Comparison of ENCODE assay signal across 19 cellular contexts in genomic region chr9:13992136-13992798, GRCh38.
DNase-seq lines count a peak whose midpoint lies in the region; ATAC-seq lines count a peak whose summit lies in the region.
"Had no signal": no experiment of that assay in that cellular context is flagged by ENCODE, and none has a peak within 500 bp of the region (broad histone marks: within the 10 kb centered on the region; RNA-seq: fewer than 3 reads in every experiment).

No MANE protein-coding gene starts in this region.

- no peaks in the 10 kb centered on the region for H3K27me3 ChIP-seq in right cardiac atrium (ENCODE audit: control insufficient read depth, insufficient read depth)
- H3K27me3 ChIP-seq: Peyer's patch, upper lobe of left lung had no signal

- H3K27ac Mint-ChIP-seq in T-helper 2 cell treated with Interferon-gamma antibody and Interleukin-4, amounts not matched to agents 5 μg/mL and 100 μg/mL, for 36 hours: no peak overlapping the region
- H3K27ac Mint-ChIP-seq: activated CD4-positive, alpha-beta T cell treated with anti-CD3 and anti-CD28 coated beads for 36 hours; CD4-positive, alpha-beta T cell; effector memory CD8-positive, alpha-beta T cell; stimulated activated naive CD8-positive, alpha-beta T cell treated with anti-CD3 and anti-CD28 coated beads, Interleukin-15, Interleukin-2, amounts not matched to agents 100 ng/mL and 50 ng/mL, for 24 hours had no signal

- H3K4me1 ChIP-seq in right cardiac atrium (ENCODE audit: control insufficient read depth, insufficient read depth, low read length): no peaks in the 10 kb centered on the region
- H3K4me1 ChIP-seq: Peyer's patch, upper lobe of left lung had no signal

- H3K9me3 ChIP-seq in right cardiac atrium (ENCODE audit: control insufficient read depth, low read length): no peaks in the 10 kb centered on the region
- H3K9me3 ChIP-seq: Peyer's patch, upper lobe of left lung had no signal

- no peaks in the 10 kb centered on the region for H3K36me3 Mint-ChIP-seq in T-helper 2 cell treated with Interferon-gamma antibody and Interleukin-4, amounts not matched to agents 5 μg/mL and 100 μg/mL, for 36 hours (ENCODE audit: low read depth)

- no peak overlapping the region for H3K4me3 ChIP-seq in right cardiac atrium (ENCODE audit: low read length)
- H3K4me3 ChIP-seq: Peyer's patch, upper lobe of left lung had no signal

- H3K4me3 Mint-ChIP-seq in T-helper 2 cell treated with Interferon-gamma antibody and Interleukin-4, amounts not matched to agents 5 μg/mL and 100 μg/mL, for 36 hours: no peak overlapping the region
- H3K4me3 Mint-ChIP-seq: activated CD4-positive, alpha-beta T cell treated with anti-CD3 and anti-CD28 coated beads for 36 hours; CD4-positive, alpha-beta T cell; effector memory CD8-positive, alpha-beta T cell; stimulated activated naive CD8-positive, alpha-beta T cell treated with anti-CD3 and anti-CD28 coated beads, Interleukin-15, Interleukin-2, amounts not matched to agents 100 ng/mL and 50 ng/mL, for 24 hours had no signal

- intact Hi-C loops in right cardiac atrium (cut with DNase I) (loop anchor here in 1 of 4 donors (10.0 kb wide), 1 partner anchor 57 kb away; no protein-coding TSS in a partner anchor), left cardiac atrium (cut with DNase I) (no loop called here)

- WGBS in right cardiac atrium: 67% methylated on average over 4 of the region's 4 CpGs

- ATAC-seq in right cardiac atrium (peak; percentile 60 to 87), left cardiac atrium (no peak), GM19463 (IDR thresholded peaks at IDR 0.05; ENCODE audit: unreplicated experiment) (no peak)
- ATAC-seq: activated CD4-positive, alpha-beta T cell treated with anti-CD3 and anti-CD28 coated beads for 36 hours; effector memory CD8-positive, alpha-beta T cell; SK-N-SH treated with all-trans-retinoic acid at 6 μM for 48 hours had no signal

- H3K4me1 Mint-ChIP-seq in T-helper 2 cell treated with Interferon-gamma antibody and Interleukin-4, amounts not matched to agents 5 μg/mL and 100 μg/mL, for 36 hours (ENCODE audit: low read depth): no peaks in the 10 kb centered on the region
- H3K4me1 Mint-ChIP-seq: activated CD4-positive, alpha-beta T cell treated with anti-CD3 and anti-CD28 coated beads for 36 hours had no signal

- H3K27me3 Mint-ChIP-seq in T-helper 2 cell treated with Interferon-gamma antibody and Interleukin-4, amounts not matched to agents 5 μg/mL and 100 μg/mL, for 36 hours (ENCODE audit: low read depth): no peaks in the 10 kb centered on the region
- H3K27me3 Mint-ChIP-seq: activated CD4-positive, alpha-beta T cell treated with anti-CD3 and anti-CD28 coated beads for 36 hours; CD4-positive, alpha-beta T cell; effector memory CD8-positive, alpha-beta T cell; stimulated activated naive CD8-positive, alpha-beta T cell treated with anti-CD3 and anti-CD28 coated beads, Interleukin-15, Interleukin-2, amounts not matched to agents 100 ng/mL and 50 ng/mL, for 24 hours had no signal

- H3K9me3 Mint-ChIP-seq in T-helper 2 cell treated with Interferon-gamma antibody and Interleukin-4, amounts not matched to agents 5 μg/mL and 100 μg/mL, for 36 hours: peaks cover 7% of the 10 kb centered on the region

- DNase-seq in right cardiac atrium: no peak
- no peak for DNase-seq in left cardiac atrium
- peak; percentile 71 for DNase-seq in amniotic epithelial cell (ENCODE audit: low read depth)
- DNase-seq in left kidney (ENCODE audit: low read depth, low spot score): peak; percentile 4
- no peak for DNase-seq in T-helper 2 cell treated with Interferon-gamma antibody and Interleukin-4, amounts not matched to agents 5 μg/mL and 100 μg/mL, for 36 hours (ENCODE audit: low spot score)
- no peak for DNase-seq in NCI-H510A (lab: John Stamatoyannopoulos, UW)
- no peak for DNase-seq in COLO668 (lab: John Stamatoyannopoulos, UW; ENCODE audit: unreplicated experiment)
- DNase-seq: activated CD4-positive, alpha-beta T cell treated with anti-CD3 and anti-CD28 coated beads for 36 hours; CD4-positive, alpha-beta T cell; central memory CD4-positive, alpha-beta T cell; effector memory CD8-positive, alpha-beta T cell; NCI-H2029; NCI-H82; Peyer's patch; T1000; upper lobe of left lung had no signal

- H3K27ac ChIP-seq in right cardiac atrium (ENCODE audit: low read length): no peak overlapping the region
- H3K27ac ChIP-seq: Peyer's patch, upper lobe of left lung had no signal

Comparison
In these comparisons a context has a peak if more than half of its experiments do, and no peak if none do; other contexts are left out.
1. ATAC-seq: peak in right cardiac atrium (2 of 2); none in left cardiac atrium (0 of 2) and GM19463 (single experiment).
2. DNase-seq: peak in amniotic epithelial cell (single experiment) and left kidney (single experiment); none in right cardiac atrium (0 of 3), left cardiac atrium (single experiment), T-helper 2 cell treated with Interferon-gamma antibody and Interleukin-4, amounts not matched to agents 5 μg/mL and 100 μg/mL, for 36 hours (single experiment), NCI-H510A (single experiment) and COLO668 (single experiment).